ENCODE assay signal across 8 cellular contexts in the genomic region with DNA sequence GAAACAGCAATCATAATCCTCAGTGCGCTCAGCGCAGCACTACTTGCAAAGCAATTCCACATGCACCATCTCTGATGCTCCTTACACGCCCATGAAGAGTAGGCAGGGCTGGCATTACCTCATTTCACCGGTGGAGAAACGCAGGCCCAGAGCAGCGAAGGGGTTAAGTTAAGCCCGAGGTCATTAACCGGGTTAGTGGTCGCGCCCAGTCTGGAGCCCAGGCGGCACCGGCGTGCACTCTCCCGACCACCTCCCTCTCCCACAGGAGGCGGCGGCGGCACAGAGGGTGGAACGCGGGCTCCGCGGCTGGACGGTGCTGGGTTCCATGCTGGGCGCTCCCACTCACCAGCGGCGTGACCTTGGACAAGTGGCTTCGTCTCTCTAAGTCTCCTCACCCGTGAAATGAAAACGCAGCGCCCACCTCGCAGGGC. TPM values are rescaled to one million over a fixed set of nuclear protein-coding genes. Genes with fewer than 3 reads are reported as not detected.
A peak's percentile ranks its signal among the peaks of the same experiment; 100 is the strongest.
DNase-seq lines count a peak whose midpoint lies in the region; ATAC-seq and TF ChIP-seq lines count a peak whose summit lies in the region.

No MANE protein-coding gene starts in this region.

- H3K27me3 ChIP-seq in GM06990 (replicated peaks; ENCODE audit: control insufficient read depth, insufficient read depth, low read length), result no peaks in the 10 kb centered on the region
- H3K27me3 ChIP-seq in SU-DHL-6 (ENCODE audit: low read length), result no peaks in the 10 kb centered on the region
- no peaks in the 10 kb centered on the region for H3K27me3 ChIP-seq in esophagus squamous epithelium
- H3K27me3 ChIP-seq in neural cell (ENCODE audit: insufficient read depth, low read depth, low read length), result no peaks in the 10 kb centered on the region

- H3K9me2 ChIP-seq in SU-DHL-6 (replicated peaks; ENCODE audit: insufficient read depth, low read length) (no peaks in the 10 kb centered on the region), neural cell (ENCODE audit: insufficient read depth, low read length) (no peaks in the 10 kb centered on the region)

- H3K4me2 ChIP-seq in SU-DHL-6 (ENCODE audit: low read depth, low read length, poor library complexity, severe bottlenecking) (peak overlapping the region; percentile 69), neural cell (ENCODE audit: low read length) (peak overlapping the region; percentile 74)

- ATAC-seq in HG02938 (IDR thresholded peaks at IDR 0.05; ENCODE audit: unreplicated experiment) (peak; percentile 10), GM21737 (IDR thresholded peaks at IDR 0.05; ENCODE audit: unreplicated experiment) (no peak)

- no peaks in the 10 kb centered on the region for H4K20me1 ChIP-seq in SU-DHL-6 (ENCODE audit: low read depth, low read length)
- H4K20me1 ChIP-seq in neural cell (ENCODE audit: insufficient read depth), result no peaks in the 10 kb centered on the region

- H3F3A ChIP-seq in SU-DHL-6 (ENCODE audit: insufficient read depth) (peaks cover 13% of the 10 kb centered on the region; the same call in 1 of the 2 replicates), neural cell (ENCODE audit: insufficient read depth, low read length, poor library complexity, severe bottlenecking) (no peaks in the 10 kb centered on the region)

- peaks cover 29% of the 10 kb centered on the region for H3K79me2 ChIP-seq in SU-DHL-6 (ENCODE audit: insufficient read depth, low read length)
- H3K79me2 ChIP-seq in neural cell (replicated peaks; ENCODE audit: insufficient read depth, low read length), result peaks cover 13% of the 10 kb centered on the region

- H3K4me1 ChIP-seq in esophagus squamous epithelium, result peaks cover 35 to 69% (median 38%) of the 10 kb centered on the region in 3 donors

- H3K27ac ChIP-seq in SU-DHL-6 (ENCODE audit: low read depth, low read length) (peak overlapping the region; percentile 43), esophagus squamous epithelium (peak overlapping the region; percentile 91 to 97 (median 94)), neural cell (ENCODE audit: low read length) (peak overlapping the region; percentile 78)

- TF ChIP-seq EP300 in neural cell (conservative IDR thresholded peaks at IDR 0.05; ENCODE audit: poor library complexity, severe bottlenecking), result no peak

- DNase-seq in GM06990 (ENCODE audit: extremely low read depth, insufficient read length), result no peak
- DNase-seq in esophagus squamous epithelium (lab: John Stamatoyannopoulos, UW), result no peak
- DNase-seq in middle frontal gyrus (ENCODE audit: extremely low spot score, low spot score), result no peak
- no peak for DNase-seq in pons (ENCODE audit: low spot score)

- H3K9me3 ChIP-seq in SU-DHL-6 (ENCODE audit: insufficient read depth, low read length) (no peaks in the 10 kb centered on the region), esophagus squamous epithelium (no peaks in the 10 kb centered on the region), neural cell (ENCODE audit: low read length) (no peaks in the 10 kb centered on the region)

- peak overlapping the region; percentile 94 for H3K4me3 ChIP-seq in GM06990 (replicated peaks; ENCODE audit: low read depth, low read length)
- H3K4me3 ChIP-seq in SU-DHL-6 (ENCODE audit: insufficient read depth, low read length, poor library complexity, severe bottlenecking), result peak overlapping the region; percentile 83
- H3K4me3 ChIP-seq in esophagus squamous epithelium, result peak overlapping the region; percentile 62 to 96 (median 84)
- peak overlapping the region; percentile 91 for H3K4me3 ChIP-seq in neural cell (ENCODE audit: low read length)

- TF ChIP-seq RAD21 in neural cell (conservative IDR thresholded peaks at IDR 0.05), result no peak

- TF ChIP-seq CTCF in GM06990 (IDR thresholded peaks at IDR 0.05; ENCODE audit: insufficient read depth, low read length, poor library complexity, severe bottlenecking) (no peak), SU-DHL-6 (IDR thresholded peaks at IDR 0.05; ENCODE audit: insufficient read depth, low read length, poor library complexity, severe bottlenecking) (no peak), esophagus squamous epithelium (IDR thresholded peaks at IDR 0.05) (no peak), neural cell (IDR thresholded peaks at IDR 0.05; ENCODE audit: poor library complexity, severe bottlenecking) (peak; percentile 12)

- intact Hi-C loops in esophagus squamous epithelium (cut with DNase I), result no loop called here

- 0 to 4% methylated on average over 2 to 5 of the region's 30 CpGs for WGBS in esophagus squamous epithelium, 2 donors

- no peak for TF ChIP-seq POLR2A in esophagus squamous epithelium (IDR thresholded peaks at IDR 0.05)

- H3K9ac ChIP-seq in SU-DHL-6 (ENCODE audit: low read length), result peak overlapping the region; percentile 82
- peak overlapping the region; percentile 85 for H3K9ac ChIP-seq in neural cell (ENCODE audit: low read length)

- H2AFZ ChIP-seq in SU-DHL-6 (ENCODE audit: low read depth, low read length, severe bottlenecking) (peak overlapping the region; percentile 42), neural cell (ENCODE audit: low read depth, low read length) (peak overlapping the region; percentile 51)

- H3K36me3 ChIP-seq in GM06990 (ENCODE audit: control insufficient read depth, insufficient read depth, low read length), result peaks cover 27% of the 10 kb centered on the region
- no peaks in the 10 kb centered on the region for H3K36me3 ChIP-seq in SU-DHL-6 (ENCODE audit: low read length)
- peaks cover 4 to 45% (median 14%) of the 10 kb centered on the region in 3 donors for H3K36me3 ChIP-seq in esophagus squamous epithelium
- H3K36me3 ChIP-seq in neural cell (ENCODE audit: insufficient read depth, low read length), result no peaks in the 10 kb centered on the region

TF ChIP-seq in neural cell, 6 proteins besides CTCF, POLR2A, EP300 and RAD21:
- TF ChIP-seq TAF1 (IDR thresholded peaks at IDR 0.05; ENCODE audit: low read depth) (peak; percentile 59), EZH2 (IDR thresholded peaks at IDR 0.05; ENCODE audit: borderline replicate concordance, insufficient read depth, low read length, poor library complexity, severe bottlenecking) (no peak)
TF ChIP-seq in neural cell: peak in this region for 1.

RNA-seq across cellular contexts. Expression of a gene that starts 0.5 kb away (rescaled TPM):
- 10 to 100 TPM; 43.0 to 83.6 (median 75.9) TPM for total RNA-seq in esophagus squamous epithelium
- polyA plus RNA-seq in neural cell, result 147 and 182 TPM in 2 replicates
- polyA minus RNA-seq in neural cell, result 45.5 and 52.8 TPM in 2 replicates

RNA-seq across cellular contexts. Expression of a gene that starts 3.2 kb away (rescaled TPM):
- total RNA-seq in esophagus squamous epithelium, result 10 to 100 TPM; 28.4 to 51.0 (median 35.2) TPM
- polyA plus RNA-seq in neural cell, result 35.2 and 43.9 TPM in 2 replicates
- 12.5 and 13.4 TPM in 2 replicates for polyA minus RNA-seq in neural cell

RNA-seq across cellular contexts. Expression of a gene that starts 6.2 kb away (rescaled TPM):
- 100 to 1,000 TPM in 1 of 4 donors, 10 to 100 TPM in 3; 68.6 to 100 (median 72.2) TPM for total RNA-seq in esophagus squamous epithelium
- 92.9 and 117 TPM in 2 replicates for polyA plus RNA-seq in neural cell
- polyA minus RNA-seq in neural cell, result 93.5 and 102 TPM in 2 replicates

RNA-seq across cellular contexts. Expression of a gene that starts 20.7 kb away (rescaled TPM):
- 10 to 100 TPM; 39.8 to 53.7 (median 45.0) TPM for total RNA-seq in esophagus squamous epithelium
- 2.4 and 4.8 TPM in 2 replicates for polyA plus RNA-seq in neural cell
- polyA minus RNA-seq in neural cell, result 4.4 and 5.6 TPM in 2 replicates

RNA-seq across cellular contexts. Expression of a gene that starts 22.4 kb away (rescaled TPM):
- 10 to 100 TPM in 2 of 4 donors, 1 to 10 TPM in 2; 3.8 to 12.9 (median 8.6) TPM for total RNA-seq in esophagus squamous epithelium
- polyA plus RNA-seq in neural cell, result 82.2 and 88.3 TPM in 2 replicates
- polyA minus RNA-seq in neural cell, result 49.3 and 49.7 TPM in 2 replicates

Comparison
In these comparisons a context has a peak if more than half of its experiments do, and no peak if none do; other contexts are left out.
1. H3K27ac ChIP-seq: peak in every context shown above with its lines; median percentile 94 in esophagus squamous epithelium; 78 in neural cell; 43 in SU-DHL-6.